In genomic region chr7:66493235-66494181, GRCh38 we compare ENCODE assay signal across 1 cellular context.
TF ChIP-seq lines count a peak whose summit lies in the region.

No MANE protein-coding gene starts in this region.

TF ChIP-seq in HEK293, 187 proteins besides CTCF, POLR2A, EP300 and RAD21 (continued from another document and continues in another):
- TF ChIP-seq ZBTB10 (tag by site-specific recombination; IDR thresholded peaks at IDR 0.05) (peak; percentile 86), KLF16 (tag by site-specific recombination; IDR thresholded peaks at IDR 0.05) (peak; percentile 38; the same call in 1 of the 2 replicates), SCRT2 (tag by site-specific recombination; IDR thresholded peaks at IDR 0.05) (peak; percentile 60), ZNF768 (tag by site-specific recombination; IDR thresholded peaks at IDR 0.05) (no peak), ZBTB21 (tag by site-specific recombination; IDR thresholded peaks at IDR 0.05) (peak; percentile 100), ZBTB49 (tag by site-specific recombination; IDR thresholded peaks at IDR 0.05; ENCODE audit: low read depth) (no peak), ZNF121 (tag by site-specific recombination; IDR thresholded peaks at IDR 0.05) (peak; percentile 98), YY1 (tag by site-specific recombination; IDR thresholded peaks at IDR 0.05) (peak; percentile 74; the same call in 1 of the 2 replicates), ZNF830 (tag by site-specific recombination; IDR thresholded peaks at IDR 0.05; ENCODE audit: low read depth) (no peak), ZNF776 (tag by site-specific recombination; IDR thresholded peaks at IDR 0.05; ENCODE audit: borderline replicate concordance) (no peak), ZNF624 (tag by site-specific recombination; IDR thresholded peaks at IDR 0.05) (no peak), ZNF639 (tag by site-specific recombination; IDR thresholded peaks at IDR 0.05) (0 out of 2 replicates have a peak, but pooled peaks have one; percentile 36), ZNF707 (tag by site-specific recombination; IDR thresholded peaks at IDR 0.05) (no peak), ZNF664 (tag by site-specific recombination; IDR thresholded peaks at IDR 0.05) (no peak), ATF2 (tag by site-specific recombination; IDR thresholded peaks at IDR 0.05; ENCODE audit: low read depth) (peak; percentile 95), HIC1 (tag by site-specific recombination; IDR thresholded peaks at IDR 0.05) (no peak), HOXA7 (CRISPR knock-in tag; IDR thresholded peaks at IDR 0.05; ENCODE audit: borderline replicate concordance) (no peak), ZBTB6 (tag by site-specific recombination; IDR thresholded peaks at IDR 0.05) (peak; percentile 68; the same call in 1 of the 2 replicates), TRIM28 (IDR thresholded peaks at IDR 0.05; ENCODE audit: borderline replicate concordance, low read length) (0 out of 2 replicates have a peak, but pooled peaks have one; percentile 16), ZNF239 (tag by site-specific recombination; IDR thresholded peaks at IDR 0.05) (no peak), ZNF433 (tag by site-specific recombination; IDR thresholded peaks at IDR 0.05; ENCODE audit: low read depth) (no peak), ZNF24 (tag by site-specific recombination; IDR thresholded peaks at IDR 0.05) (no peak), MEIS1 (CRISPR knock-in tag; IDR thresholded peaks at IDR 0.05; ENCODE audit: borderline replicate concordance) (no peak), ZNF518A (tag by site-specific recombination; conservative IDR thresholded peaks at IDR 0.05; ENCODE audit: low read depth) (no peak), ZXDB (tag by site-specific recombination; IDR thresholded peaks at IDR 0.05) (peak; percentile 91), ZBTB11 (tag by site-specific recombination; conservative IDR thresholded peaks at IDR 0.05; ENCODE audit: low read depth) (0 out of 2 replicates have a peak, but pooled peaks have one; percentile 24), ZNF610 (tag by site-specific recombination; IDR thresholded peaks at IDR 0.05; ENCODE audit: borderline replicate concordance) (no peak), ZIC2 (tag by site-specific recombination; IDR thresholded peaks at IDR 0.05) (no peak), KLF9 (tag by site-specific recombination; IDR thresholded peaks at IDR 0.05; ENCODE audit: low read depth) (peak; percentile 73)
- TF ChIP-seq, protein P1, sequence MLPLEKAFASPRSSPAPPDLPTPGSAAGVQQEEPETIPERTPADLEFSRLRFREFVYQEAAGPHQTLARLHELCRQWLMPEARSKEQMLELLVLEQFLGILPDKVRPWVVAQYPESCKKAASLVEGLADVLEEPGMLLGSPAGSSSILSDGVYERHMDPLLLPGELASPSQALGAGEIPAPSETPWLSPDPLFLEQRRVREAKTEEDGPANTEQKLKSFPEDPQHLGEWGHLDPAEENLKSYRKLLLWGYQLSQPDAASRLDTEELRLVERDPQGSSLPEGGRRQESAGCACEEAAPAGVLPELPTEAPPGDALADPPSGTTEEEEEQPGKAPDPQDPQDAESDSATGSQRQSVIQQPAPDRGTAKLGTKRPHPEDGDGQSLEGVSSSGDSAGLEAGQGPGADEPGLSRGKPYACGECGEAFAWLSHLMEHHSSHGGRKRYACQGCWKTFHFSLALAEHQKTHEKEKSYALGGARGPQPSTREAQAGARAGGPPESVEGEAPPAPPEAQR (tag by site-specific recombination; IDR thresholded peaks at IDR 0.05) = no peak
